Comparison of ENCODE assay signal across 1 cellular context in genomic region chr1:24481843-24482610, GRCh38.
TF ChIP-seq lines count a peak whose summit lies in the region.

No MANE protein-coding gene starts in this region.

TF ChIP-seq in HCT116, 20 proteins besides CTCF, POLR2A, EP300 and RAD21 (continued from another document):
- TF ChIP-seq REST (IDR thresholded peaks at IDR 0.05; ENCODE audit: low read depth) (no peak), FOSL1 (IDR thresholded peaks at IDR 0.05; ENCODE audit: low read depth) (no peak), ELF1 (IDR thresholded peaks at IDR 0.05; ENCODE audit: borderline replicate concordance, low read depth) (no peak), SIN3A (IDR thresholded peaks at IDR 0.05; ENCODE audit: low read depth) (no peak), POLR2AphosphoS5 (IDR thresholded peaks at IDR 0.05; ENCODE audit: low read depth, low read length) (no peak), EGR1 (IDR thresholded peaks at IDR 0.05; ENCODE audit: low read depth) (no peak), TCF7L2 (IDR thresholded peaks at IDR 0.05; ENCODE audit: borderline replicate concordance, extremely low read depth, insufficient read depth, insufficient read length) (no peak), ATF3 (IDR thresholded peaks at IDR 0.05) (no peak), YY1 (IDR thresholded peaks at IDR 0.05; ENCODE audit: extremely low read depth, insufficient replicate concordance, low read depth, low read length) (no peak), SP1 (IDR thresholded peaks at IDR 0.05; ENCODE audit: low read depth) (no peak), SRF (IDR thresholded peaks at IDR 0.05; ENCODE audit: low read depth) (no peak), ZNF274 (IDR thresholded peaks at IDR 0.05; ENCODE audit: low read depth, low read length) (no peak)
